In genomic region chr20:48736636-48737035, GRCh38 we compare ENCODE assay signal across 24 cellular contexts.
DNase-seq lines count a peak whose midpoint lies in the region; ATAC-seq, FAIRE-seq and TF ChIP-seq lines count a peak whose summit lies in the region.
"Had no signal": no experiment of that assay in that cellular context is flagged by ENCODE, and none has a peak within 500 bp of the region (broad histone marks: within the 10 kb centered on the region; RNA-seq: fewer than 3 reads in every experiment).

No MANE protein-coding gene starts in this region.

- POLR2A ChIA-PET in CD4-positive, alpha-beta memory T cell (lab: Charles Lee; ENCODE audit: partially characterized antibody): no interaction called here

- H3K36me3 Mint-ChIP-seq in CD4-positive, alpha-beta memory T cell: peaks cover 39 to 77% of the 10 kb centered on the region in 2 donors
- peaks cover 22% of the 10 kb centered on the region for H3K36me3 Mint-ChIP-seq in natural killer cell treated with Interleukin-12 subunit alpha and Interleukin-12 subunit beta and Interleukin-15 and Interleukin-18, amount 100 ng/mL, for 72 hours
- H3K36me3 Mint-ChIP-seq: WTC11 had no signal

- H3K27me3 Mint-ChIP-seq in CD4-positive, alpha-beta memory T cell: no peaks in the 10 kb centered on the region
- H3K27me3 Mint-ChIP-seq in natural killer cell treated with Interleukin-12 subunit alpha and Interleukin-12 subunit beta and Interleukin-15 and Interleukin-18, amount 100 ng/mL, for 72 hours: no peaks in the 10 kb centered on the region
- H3K27me3 Mint-ChIP-seq: naive thymus-derived CD4-positive, alpha-beta T cell had no signal

- peak; percentile 24 for FAIRE-seq in GM12892 (lab: Jason Lieb, UNC)

- peaks cover 64% of the 10 kb centered on the region for H3K36me3 ChIP-seq in CD4-positive, alpha-beta memory T cell (ENCODE audit: insufficient read depth, low read length)
- H3K36me3 ChIP-seq in ascending aorta: peaks cover 2 to 13% of the 10 kb centered on the region in 2 donors
- H3K36me3 ChIP-seq: HAP-1, Peyer's patch, right lobe of liver had no signal

- peak overlapping the region in 5 of 7 donors; percentile 43 to 87 (median 73) for H3K27ac Mint-ChIP-seq in CD4-positive, alpha-beta memory T cell
- H3K27ac Mint-ChIP-seq in natural killer cell treated with Interleukin-12 subunit alpha and Interleukin-12 subunit beta and Interleukin-15 and Interleukin-18, amount 100 ng/mL, for 72 hours: peak overlapping the region; percentile 87 to 90
- H3K27ac Mint-ChIP-seq: WTC11 had no signal

- peaks cover 61% of the 10 kb centered on the region for H3K4me1 ChIP-seq in CD4-positive, alpha-beta memory T cell (ENCODE audit: insufficient read depth, low read length)
- H3K4me1 ChIP-seq in ascending aorta: peaks cover 16 to 42% of the 10 kb centered on the region in 2 donors
- H3K4me1 ChIP-seq: parathyroid adenoma, right lobe of liver, thyroid gland had no signal

- no peak for DNase-seq in CD4-positive, alpha-beta memory T cell
- DNase-seq in GM12892 (ENCODE audit: insufficient read length): no peak
- peak; percentile 50 for DNase-seq in natural killer cell treated with Interleukin-12 subunit alpha and Interleukin-12 subunit beta and Interleukin-15 and Interleukin-18, amount 100 ng/mL, for 72 hours (ENCODE audit: low spot score)
- no peak for DNase-seq in superior temporal gyrus (ENCODE audit: extremely low spot score)
- no peak for DNase-seq in ascending aorta (ENCODE audit: low spot score in 2 of 2)
- DNase-seq: activated effector memory CD4-positive, alpha-beta T cell treated with Interleukin-2 at 50 U/mL for 16 hours; aorta; cerebellar nuclear complex; effector memory CD4-positive, alpha-beta T cell; Karpas-422; kidney glomerular epithelial cell; naive thymus-derived CD4-positive, alpha-beta T cell; NCI-H2029 treated with DMSO at 0.1 percent for 48 hours; NCI-H446; Peyer's patch; right lobe of liver; stimulated activated CD4-positive, alpha-beta T cell treated with anti-CD3 and anti-CD28 coated beads, Interleukin-15, amount 100 ng/mL, for 24 hours; thyroid gland had no signal

- H3K27ac ChIP-seq in CD4-positive, alpha-beta memory T cell (ENCODE audit: low read depth, low read length): no peak overlapping the region
- peak overlapping the region; percentile 4 for H3K27ac ChIP-seq in angular gyrus (ENCODE audit: low read depth, low read length)
- no peak overlapping the region for H3K27ac ChIP-seq in ascending aorta
- H3K27ac ChIP-seq: parathyroid adenoma, right lobe of liver, SJSA1, thyroid gland had no signal

- intact Hi-C loops in CD4-positive, alpha-beta memory T cell (cut with micrococcal nuclease): no loop called here
- intact Hi-C loops in ascending aorta (cut with DNase I): loop anchor here (5.0 kb wide), 1 partner anchor 51 kb away; no protein-coding TSS in a partner anchor

- no peak overlapping the region for H3K4me3 ChIP-seq in CD4-positive, alpha-beta memory T cell (ENCODE audit: low read length in 2 of 2)
- no peak overlapping the region for H3K4me3 ChIP-seq in ascending aorta
- H3K4me3 ChIP-seq: HAP-1, Peyer's patch, right lobe of liver, SJSA1, thyroid gland had no signal

- H3K9me3 Mint-ChIP-seq in CD4-positive, alpha-beta memory T cell: no peaks in the 10 kb centered on the region
- H3K9me3 Mint-ChIP-seq in natural killer cell treated with Interleukin-12 subunit alpha and Interleukin-12 subunit beta and Interleukin-15 and Interleukin-18, amount 100 ng/mL, for 72 hours: no peaks in the 10 kb centered on the region
- H3K9me3 Mint-ChIP-seq: naive thymus-derived CD4-positive, alpha-beta T cell; WTC11 had no signal

- H3K9me3 ChIP-seq in CD4-positive, alpha-beta memory T cell (ENCODE audit: control insufficient read depth in 1 of 2, low read length in 2 of 2): no peaks in the 10 kb centered on the region
- H3K9me3 ChIP-seq in ascending aorta: no peaks in the 10 kb centered on the region
- H3K9me3 ChIP-seq: HAP-1, Peyer's patch, right lobe of liver, SJSA1, thyroid gland had no signal

- no peaks in the 10 kb centered on the region for H3K27me3 ChIP-seq in CD4-positive, alpha-beta memory T cell (ENCODE audit: insufficient read depth, low read length)
- no peaks in the 10 kb centered on the region for H3K27me3 ChIP-seq in ascending aorta
- H3K27me3 ChIP-seq: Peyer's patch, right lobe of liver, SJSA1, thyroid gland had no signal

- CTCF ChIA-PET in CD4-positive, alpha-beta memory T cell (lab: Charles Lee; ENCODE audit: partially characterized antibody): interaction anchor here (0.6 kb wide), 1 partner anchor 26 kb away, joined by 4 read pairs; no protein-coding TSS in a partner anchor

- no peak for ATAC-seq in natural killer cell treated with Interleukin-12 subunit alpha and Interleukin-12 subunit beta and Interleukin-15 and Interleukin-18, amount 100 ng/mL, for 72 hours
- no peak for ATAC-seq in HG03520 (IDR thresholded peaks at IDR 0.05; ENCODE audit: unreplicated experiment)
- ATAC-seq: naive thymus-derived CD4-positive, alpha-beta T cell; right lobe of liver had no signal

- H3K4me3 Mint-ChIP-seq in CD4-positive, alpha-beta memory T cell: peak overlapping the region in 3 of 8 donors; percentile 14 to 37 (median 24)
- H3K4me3 Mint-ChIP-seq in natural killer cell treated with Interleukin-12 subunit alpha and Interleukin-12 subunit beta and Interleukin-15 and Interleukin-18, amount 100 ng/mL, for 72 hours: peak overlapping the region; percentile 76
- H3K4me3 Mint-ChIP-seq: WTC11 had no signal

- no peak for TF ChIP-seq POLR2A in GM12892 (IDR thresholded peaks at IDR 0.05; ENCODE audit: low read depth, low read length)

- no peak for TF ChIP-seq CTCF in ascending aorta (IDR thresholded peaks at IDR 0.05)

- H3K4me1 Mint-ChIP-seq in CD4-positive, alpha-beta memory T cell: peaks cover 44 to 79% (median 59%) of the 10 kb centered on the region in 4 donors
- H3K4me1 Mint-ChIP-seq in natural killer cell treated with Interleukin-12 subunit alpha and Interleukin-12 subunit beta and Interleukin-15 and Interleukin-18, amount 100 ng/mL, for 72 hours (ENCODE audit: low read depth in 2 of 2): peaks cover 59 to 65% of the 10 kb centered on the region in 2 donors
